Comparison of ENCODE assay signal across 14 cellular contexts in the genomic region with DNA sequence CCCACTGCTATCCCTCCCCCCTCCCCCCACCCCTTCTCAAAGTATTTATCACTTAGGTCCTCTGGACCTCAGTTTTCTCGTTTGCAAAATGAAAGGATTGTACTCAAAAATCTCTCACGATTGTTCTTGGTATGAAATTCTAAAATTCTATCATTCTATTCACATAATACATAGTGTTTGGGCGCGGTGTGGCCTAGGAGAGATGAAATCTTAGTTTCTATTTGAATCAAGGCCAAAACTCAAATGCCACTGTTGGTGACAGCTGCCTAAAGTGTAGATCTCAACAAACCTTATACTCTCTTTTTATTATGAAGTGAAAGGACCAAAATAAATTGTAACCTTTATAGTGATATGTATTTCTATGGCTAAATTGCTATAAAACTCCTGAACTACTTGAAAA. TPM values are rescaled to one million over a fixed set of nuclear protein-coding genes. Genes with fewer than 3 reads are reported as not detected.
DNase-seq lines count a peak whose midpoint lies in the region; ATAC-seq and TF ChIP-seq lines count a peak whose summit lies in the region.
"Had no signal": no experiment of that assay in that cellular context is flagged by ENCODE, and none has a peak within 500 bp of the region (broad histone marks: within the 10 kb centered on the region; RNA-seq: fewer than 3 reads in every experiment).

No MANE protein-coding gene starts in this region.

- no peak overlapping the region for H3K9ac ChIP-seq in SK-N-MC (ENCODE audit: insufficient read length)
- H3K9ac ChIP-seq: BLaER1 treated with 17β-estradiol and CSF1 and Interleukin-3, amounts not matched to agents 10 nM and 100 nM had no signal

- no peaks in the 10 kb centered on the region for H3K4me1 Mint-ChIP-seq in activated CD8-positive, alpha-beta T cell treated with anti-CD3 and anti-CD28 coated beads for 36 hours (ENCODE audit: low read depth)
- peaks cover 2% of the 10 kb centered on the region for H3K4me1 Mint-ChIP-seq in activated CD8-positive, alpha-beta T cell treated with anti-CD3 and anti-CD28 coated beads, Interleukin-2, amount 10 ng/mL, durations not matched to agents 7 days and 5 days (ENCODE audit: low read depth)
- H3K4me1 Mint-ChIP-seq in stimulated activated effector memory CD8-positive, alpha-beta T cell treated with anti-CD3 and anti-CD28 coated beads, Interleukin-12 subunit alpha, Interleukin-12 subunit beta, amount 100 ng/mL, for 72 hours: no peaks in the 10 kb centered on the region

- DNase-seq in activated CD8-positive, alpha-beta T cell treated with anti-CD3 and anti-CD28 coated beads for 36 hours: peak; percentile 12
- DNase-seq in activated CD8-positive, alpha-beta T cell treated with anti-CD3 and anti-CD28 coated beads, Interleukin-2, amount 10 ng/mL, durations not matched to agents 7 days and 5 days: no peak
- no peak for DNase-seq in SK-N-MC (ENCODE audit: low read depth, low spot score)
- DNase-seq in stimulated activated effector memory CD8-positive, alpha-beta T cell treated with anti-CD3 and anti-CD28 coated beads, Interleukin-12 subunit alpha, Interleukin-12 subunit beta, amount 100 ng/mL, for 72 hours (ENCODE audit: low spot score in 2 of 2): no peak
- DNase-seq in activated naive CD4-positive, alpha-beta T cell treated with anti-CD3 and anti-CD28 coated beads, Interleukin-2, amount 50 U/mL, for 72 hours (ENCODE audit: low spot score in 2 of 2): no peak
- DNase-seq in effector CD8-positive, alpha-beta T cell (lab: John Stamatoyannopoulos, UW): no peak
- DNase-seq: ACHN, DMS53, GF-D8, HCEC 1CT, HFFc6 had no signal

- no peak for TF ChIP-seq CTCF in activated CD8-positive, alpha-beta T cell treated with anti-CD3 and anti-CD28 coated beads for 36 hours (IDR thresholded peaks at IDR 0.05)

- intact Hi-C loops in activated CD8-positive, alpha-beta T cell treated with anti-CD3 and anti-CD28 coated beads for 36 hours (cut with micrococcal nuclease): no loop called here

- no peak overlapping the region for H3K4me3 Mint-ChIP-seq in activated CD8-positive, alpha-beta T cell treated with anti-CD3 and anti-CD28 coated beads for 36 hours
- H3K4me3 Mint-ChIP-seq in activated CD8-positive, alpha-beta T cell treated with anti-CD3 and anti-CD28 coated beads, Interleukin-2, amount 10 ng/mL, durations not matched to agents 7 days and 5 days: no peak overlapping the region
- no peak overlapping the region for H3K4me3 Mint-ChIP-seq in stimulated activated effector memory CD8-positive, alpha-beta T cell treated with anti-CD3 and anti-CD28 coated beads, Interleukin-12 subunit alpha, Interleukin-12 subunit beta, amount 100 ng/mL, for 72 hours
- H3K4me3 Mint-ChIP-seq: HFFc6 had no signal

- CTCF ChIA-PET in activated CD8-positive, alpha-beta T cell treated with anti-CD3 and anti-CD28 coated beads for 36 hours (lab: Charles Lee): interaction anchor here (0.6 kb wide), 1 partner anchor 135 kb away, joined by 3 read pairs; no protein-coding TSS in a partner anchor
- CTCF ChIA-PET in activated CD8-positive, alpha-beta T cell treated with anti-CD3 and anti-CD28 coated beads, Interleukin-2, amount 10 ng/mL, durations not matched to agents 7 days and 5 days (lab: Charles Lee): no interaction called here

- no peak overlapping the region for H3K4me3 ChIP-seq in SK-N-MC
- H3K4me3 ChIP-seq: BLaER1 treated with 17β-estradiol and CSF1 and Interleukin-3, amounts not matched to agents 10 nM and 100 nM had no signal

- H3K9me3 ChIP-seq in SK-N-MC (ENCODE audit: low read depth, low read length): no peaks in the 10 kb centered on the region

- POLR2A ChIA-PET in activated CD8-positive, alpha-beta T cell treated with anti-CD3 and anti-CD28 coated beads for 36 hours (lab: Charles Lee): interaction anchor here (1.2 kb wide), 1 partner anchor 35 kb away, joined by 3 read pairs; no protein-coding TSS in a partner anchor
- POLR2A ChIA-PET in activated CD8-positive, alpha-beta T cell treated with anti-CD3 and anti-CD28 coated beads, Interleukin-2, amount 10 ng/mL, durations not matched to agents 7 days and 5 days (lab: Charles Lee): no interaction called here

- no peak overlapping the region for H3K27ac Mint-ChIP-seq in activated CD8-positive, alpha-beta T cell treated with anti-CD3 and anti-CD28 coated beads for 36 hours
- H3K27ac Mint-ChIP-seq in activated CD8-positive, alpha-beta T cell treated with anti-CD3 and anti-CD28 coated beads, Interleukin-2, amount 10 ng/mL, durations not matched to agents 7 days and 5 days: no peak overlapping the region
- H3K27ac Mint-ChIP-seq in stimulated activated effector memory CD8-positive, alpha-beta T cell treated with anti-CD3 and anti-CD28 coated beads, Interleukin-12 subunit alpha, Interleukin-12 subunit beta, amount 100 ng/mL, for 72 hours: no peak overlapping the region
- H3K27ac Mint-ChIP-seq in activated naive CD4-positive, alpha-beta T cell treated with anti-CD3 and anti-CD28 coated beads, Interleukin-2, amount 50 U/mL, for 72 hours: no peak overlapping the region
- H3K27ac Mint-ChIP-seq: HFFc6 had no signal

- peak overlapping the region; percentile 47; the same call in 1 of the 2 replicates for H3K27ac ChIP-seq in SK-N-MC
- H3K27ac ChIP-seq: BLaER1 treated with 17β-estradiol and CSF1 and Interleukin-3, amounts not matched to agents 10 nM and 100 nM had no signal

- H3K36me3 Mint-ChIP-seq in activated CD8-positive, alpha-beta T cell treated with anti-CD3 and anti-CD28 coated beads for 36 hours (ENCODE audit: low read depth): no peaks in the 10 kb centered on the region
- no peaks in the 10 kb centered on the region for H3K36me3 Mint-ChIP-seq in activated CD8-positive, alpha-beta T cell treated with anti-CD3 and anti-CD28 coated beads, Interleukin-2, amount 10 ng/mL, durations not matched to agents 7 days and 5 days (ENCODE audit: low read depth)
- no peaks in the 10 kb centered on the region for H3K36me3 Mint-ChIP-seq in stimulated activated effector memory CD8-positive, alpha-beta T cell treated with anti-CD3 and anti-CD28 coated beads, Interleukin-12 subunit alpha, Interleukin-12 subunit beta, amount 100 ng/mL, for 72 hours
- no peaks in the 10 kb centered on the region for H3K36me3 Mint-ChIP-seq in activated naive CD4-positive, alpha-beta T cell treated with anti-CD3 and anti-CD28 coated beads, Interleukin-2, amount 50 U/mL, for 72 hours
- H3K36me3 Mint-ChIP-seq: CD4-positive, CD25-positive, alpha-beta regulatory T cell had no signal

- H3K27me3 Mint-ChIP-seq in activated CD8-positive, alpha-beta T cell treated with anti-CD3 and anti-CD28 coated beads for 36 hours: no peaks in the 10 kb centered on the region
- H3K27me3 Mint-ChIP-seq in activated CD8-positive, alpha-beta T cell treated with anti-CD3 and anti-CD28 coated beads, Interleukin-2, amount 10 ng/mL, durations not matched to agents 7 days and 5 days (ENCODE audit: low read depth): no peaks in the 10 kb centered on the region
- H3K27me3 Mint-ChIP-seq: CD4-positive, CD25-positive, alpha-beta regulatory T cell had no signal

- no peak for ATAC-seq in activated CD8-positive, alpha-beta T cell treated with anti-CD3 and anti-CD28 coated beads for 36 hours
- no peak for ATAC-seq in activated CD8-positive, alpha-beta T cell treated with anti-CD3 and anti-CD28 coated beads, Interleukin-2, amount 10 ng/mL, durations not matched to agents 7 days and 5 days
- peak; percentile 42 for ATAC-seq in HG02798 (IDR thresholded peaks at IDR 0.05; ENCODE audit: poor library complexity, unreplicated experiment)
- peak; percentile 83 for ATAC-seq in stimulated activated effector memory CD8-positive, alpha-beta T cell treated with anti-CD3 and anti-CD28 coated beads, Interleukin-12 subunit alpha, Interleukin-12 subunit beta, amount 100 ng/mL, for 72 hours
- no peak for ATAC-seq in activated naive CD4-positive, alpha-beta T cell treated with anti-CD3 and anti-CD28 coated beads, Interleukin-2, amount 50 U/mL, for 72 hours

- H3K9me3 Mint-ChIP-seq in activated CD8-positive, alpha-beta T cell treated with anti-CD3 and anti-CD28 coated beads for 36 hours: no peaks in the 10 kb centered on the region
- H3K9me3 Mint-ChIP-seq in activated CD8-positive, alpha-beta T cell treated with anti-CD3 and anti-CD28 coated beads, Interleukin-2, amount 10 ng/mL, durations not matched to agents 7 days and 5 days (ENCODE audit: insufficient read depth): no peaks in the 10 kb centered on the region
- peaks cover 4% of the 10 kb centered on the region for H3K9me3 Mint-ChIP-seq in stimulated activated effector memory CD8-positive, alpha-beta T cell treated with anti-CD3 and anti-CD28 coated beads, Interleukin-12 subunit alpha, Interleukin-12 subunit beta, amount 100 ng/mL, for 72 hours
- peaks cover 0 to 3% of the 10 kb centered on the region in 2 donors for H3K9me3 Mint-ChIP-seq in activated naive CD4-positive, alpha-beta T cell treated with anti-CD3 and anti-CD28 coated beads, Interleukin-2, amount 50 U/mL, for 72 hours
- H3K9me3 Mint-ChIP-seq: CD4-positive, CD25-positive, alpha-beta regulatory T cell; HFFc6 had no signal

- H3K36me3 ChIP-seq in SK-N-MC (ENCODE audit: insufficient read depth, low read length): no peaks in the 10 kb centered on the region
- H3K36me3 ChIP-seq: BLaER1 treated with 17β-estradiol and CSF1 and Interleukin-3, amounts not matched to agents 10 nM and 100 nM had no signal

RNA-seq across cellular contexts. Expression of a gene that starts 23.7 kb away (rescaled TPM):
- 10 to 100 TPM; 39.4 to 40.8 TPM for total RNA-seq in activated CD8-positive, alpha-beta T cell treated with anti-CD3 and anti-CD28 coated beads for 36 hours
- total RNA-seq in activated CD8-positive, alpha-beta T cell treated with anti-CD3 and anti-CD28 coated beads, Interleukin-2, amount 10 ng/mL, durations not matched to agents 7 days and 5 days: 10 to 100 TPM; 31.1 to 32.9 TPM
- total RNA-seq in activated naive CD4-positive, alpha-beta T cell treated with anti-CD3 and anti-CD28 coated beads, Interleukin-2, amount 50 U/mL, for 72 hours: 10 to 100 TPM; 28.2 to 53.6 TPM

Comparison
In these comparisons a context has a peak if more than half of its experiments do, and no peak if none do; other contexts are left out.
1. ATAC-seq: peak in HG02798 (single experiment) and stimulated activated effector memory CD8-positive, alpha-beta T cell treated with anti-CD3 and anti-CD28 coated beads, Interleukin-12 subunit alpha, Interleukin-12 subunit beta, amount 100 ng/mL, for 72 hours (single experiment); none in activated CD8-positive, alpha-beta T cell treated with anti-CD3 and anti-CD28 coated beads for 36 hours (single experiment), activated CD8-positive, alpha-beta T cell treated with anti-CD3 and anti-CD28 coated beads, Interleukin-2, amount 10 ng/mL, durations not matched to agents 7 days and 5 days (single experiment) and activated naive CD4-positive, alpha-beta T cell treated with anti-CD3 and anti-CD28 coated beads, Interleukin-2, amount 50 U/mL, for 72 hours (0 of 2).